1 cellular context compared by ENCODE assay signal in the genomic region with DNA sequence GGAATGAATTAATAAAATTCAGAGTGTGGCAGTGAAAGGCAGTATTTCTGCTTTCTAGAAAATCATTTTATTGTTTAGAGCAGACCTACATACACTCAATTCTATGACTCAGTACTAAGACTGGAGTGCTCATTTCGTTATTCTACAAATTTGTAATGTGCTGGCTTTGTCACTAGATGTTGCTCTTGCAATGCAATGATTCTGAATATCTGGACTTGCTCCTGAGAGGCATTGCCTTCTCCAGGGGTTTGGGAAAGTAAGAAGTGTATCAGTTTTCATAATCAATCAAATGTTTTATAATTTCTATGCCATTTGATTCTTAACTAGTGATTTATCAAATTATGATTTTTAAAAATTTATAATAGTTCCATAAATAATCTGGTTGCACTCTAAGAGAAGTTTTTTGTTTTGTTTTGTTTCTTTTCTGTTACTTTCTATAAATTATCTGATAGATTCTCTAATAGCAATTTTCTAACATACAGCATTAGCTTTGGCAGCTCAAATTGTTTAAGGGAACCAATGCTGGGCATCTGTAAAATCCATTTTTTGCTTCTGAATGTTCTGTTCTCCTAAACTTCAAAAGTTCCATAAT.
TF ChIP-seq lines count a peak whose summit lies in the region.

No MANE protein-coding gene starts in this region.

TF ChIP-seq in GM23338, 12 proteins besides CTCF, POLR2A, EP300 and RAD21 (continued from another document):
- TF ChIP-seq, protein P1, sequence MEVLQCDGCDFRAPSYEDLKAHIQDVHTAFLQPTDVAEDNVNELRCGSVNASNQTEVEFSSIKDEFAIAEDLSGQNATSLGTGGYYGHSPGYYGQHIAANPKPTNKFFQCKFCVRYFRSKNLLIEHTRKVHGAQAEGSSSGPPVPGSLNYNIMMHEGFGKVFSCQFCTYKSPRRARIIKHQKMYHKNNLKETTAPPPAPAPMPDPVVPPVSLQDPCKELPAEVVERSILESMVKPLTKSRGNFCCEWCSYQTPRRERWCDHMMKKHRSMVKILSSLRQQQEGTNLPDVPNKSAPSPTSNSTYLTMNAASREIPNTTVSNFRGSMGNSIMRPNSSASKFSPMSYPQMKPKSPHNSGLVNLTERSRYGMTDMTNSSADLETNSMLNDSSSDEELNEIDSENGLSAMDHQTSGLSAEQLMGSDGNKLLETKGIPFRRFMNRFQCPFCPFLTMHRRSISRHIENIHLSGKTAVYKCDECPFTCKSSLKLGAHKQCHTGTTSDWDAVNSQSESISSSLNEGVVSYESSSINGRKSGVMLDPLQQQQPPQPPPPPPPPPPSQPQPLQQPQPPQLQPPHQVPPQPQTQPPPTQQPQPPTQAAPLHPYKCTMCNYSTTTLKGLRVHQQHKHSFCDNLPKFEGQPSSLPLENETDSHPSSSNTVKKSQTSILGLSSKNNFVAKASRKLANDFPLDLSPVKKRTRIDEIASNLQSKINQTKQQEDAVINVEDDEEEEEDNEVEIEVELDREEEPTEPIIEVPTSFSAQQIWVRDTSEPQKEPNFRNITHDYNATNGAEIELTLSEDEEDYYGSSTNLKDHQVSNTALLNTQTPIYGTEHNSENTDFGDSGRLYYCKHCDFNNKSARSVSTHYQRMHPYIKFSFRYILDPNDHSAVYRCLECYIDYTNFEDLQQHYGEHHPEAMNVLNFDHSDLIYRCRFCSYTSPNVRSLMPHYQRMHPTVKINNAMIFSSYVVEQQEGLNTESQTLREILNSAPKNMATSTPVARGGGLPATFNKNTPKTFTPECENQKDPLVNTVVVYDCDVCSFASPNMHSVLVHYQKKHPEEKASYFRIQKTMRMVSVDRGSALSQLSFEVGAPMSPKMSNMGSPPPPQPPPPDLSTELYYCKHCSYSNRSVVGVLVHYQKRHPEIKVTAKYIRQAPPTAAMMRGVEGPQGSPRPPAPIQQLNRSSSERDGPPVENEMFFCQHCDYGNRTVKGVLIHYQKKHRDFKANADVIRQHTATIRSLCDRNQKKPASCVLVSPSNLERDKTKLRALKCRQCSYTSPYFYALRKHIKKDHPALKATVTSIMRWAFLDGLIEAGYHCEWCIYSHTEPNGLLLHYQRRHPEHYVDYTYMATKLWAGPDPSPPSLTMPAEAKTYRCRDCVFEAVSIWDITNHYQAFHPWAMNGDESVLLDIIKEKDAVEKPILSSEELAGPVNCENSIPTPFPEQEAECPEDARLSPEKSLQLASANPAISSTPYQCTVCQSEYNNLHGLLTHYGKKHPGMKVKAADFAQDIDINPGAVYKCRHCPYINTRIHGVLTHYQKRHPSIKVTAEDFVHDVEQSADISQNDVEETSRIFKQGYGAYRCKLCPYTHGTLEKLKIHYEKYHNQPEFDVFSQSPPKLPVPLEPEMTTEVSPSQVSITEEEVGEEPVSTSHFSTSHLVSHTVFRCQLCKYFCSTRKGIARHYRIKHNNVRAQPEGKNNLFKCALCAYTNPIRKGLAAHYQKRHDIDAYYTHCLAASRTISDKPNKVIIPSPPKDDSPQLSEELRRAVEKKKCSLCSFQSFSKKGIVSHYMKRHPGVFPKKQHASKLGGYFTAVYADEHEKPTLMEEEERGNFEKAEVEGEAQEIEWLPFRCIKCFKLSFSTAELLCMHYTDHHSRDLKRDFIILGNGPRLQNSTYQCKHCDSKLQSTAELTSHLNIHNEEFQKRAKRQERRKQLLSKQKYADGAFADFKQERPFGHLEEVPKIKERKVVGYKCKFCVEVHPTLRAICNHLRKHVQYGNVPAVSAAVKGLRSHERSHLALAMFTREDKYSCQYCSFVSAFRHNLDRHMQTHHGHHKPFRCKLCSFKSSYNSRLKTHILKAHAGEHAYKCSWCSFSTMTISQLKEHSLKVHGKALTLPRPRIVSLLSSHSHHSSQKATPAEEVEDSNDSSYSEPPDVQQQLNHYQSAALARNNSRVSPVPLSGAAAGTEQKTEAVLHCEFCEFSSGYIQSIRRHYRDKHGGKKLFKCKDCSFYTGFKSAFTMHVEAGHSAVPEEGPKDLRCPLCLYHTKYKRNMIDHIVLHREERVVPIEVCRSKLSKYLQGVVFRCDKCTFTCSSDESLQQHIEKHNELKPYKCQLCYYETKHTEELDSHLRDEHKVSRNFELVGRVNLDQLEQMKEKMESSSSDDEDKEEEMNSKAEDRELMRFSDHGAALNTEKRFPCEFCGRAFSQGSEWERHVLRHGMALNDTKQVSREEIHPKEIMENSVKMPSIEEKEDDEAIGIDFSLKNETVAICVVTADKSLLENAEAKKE (CRISPR knock-in tag; IDR thresholded peaks at IDR 0.05), result no peak
- TF ChIP-seq EZH2phosphoT487 (IDR thresholded peaks at IDR 0.05; ENCODE audit: unreplicated experiment) (no peak), EZH2 (IDR thresholded peaks at IDR 0.05; ENCODE audit: low read depth, unreplicated experiment) (no peak), ZNF331 (CRISPR knock-in tag; IDR thresholded peaks at IDR 0.05; ENCODE audit: low read depth) (no peak), JUNB (IDR thresholded peaks at IDR 0.05; ENCODE audit: unreplicated experiment) (no peak), NANOG (IDR thresholded peaks at IDR 0.05; ENCODE audit: borderline replicate concordance) (no peak)
- TF ChIP-seq, protein P2, sequence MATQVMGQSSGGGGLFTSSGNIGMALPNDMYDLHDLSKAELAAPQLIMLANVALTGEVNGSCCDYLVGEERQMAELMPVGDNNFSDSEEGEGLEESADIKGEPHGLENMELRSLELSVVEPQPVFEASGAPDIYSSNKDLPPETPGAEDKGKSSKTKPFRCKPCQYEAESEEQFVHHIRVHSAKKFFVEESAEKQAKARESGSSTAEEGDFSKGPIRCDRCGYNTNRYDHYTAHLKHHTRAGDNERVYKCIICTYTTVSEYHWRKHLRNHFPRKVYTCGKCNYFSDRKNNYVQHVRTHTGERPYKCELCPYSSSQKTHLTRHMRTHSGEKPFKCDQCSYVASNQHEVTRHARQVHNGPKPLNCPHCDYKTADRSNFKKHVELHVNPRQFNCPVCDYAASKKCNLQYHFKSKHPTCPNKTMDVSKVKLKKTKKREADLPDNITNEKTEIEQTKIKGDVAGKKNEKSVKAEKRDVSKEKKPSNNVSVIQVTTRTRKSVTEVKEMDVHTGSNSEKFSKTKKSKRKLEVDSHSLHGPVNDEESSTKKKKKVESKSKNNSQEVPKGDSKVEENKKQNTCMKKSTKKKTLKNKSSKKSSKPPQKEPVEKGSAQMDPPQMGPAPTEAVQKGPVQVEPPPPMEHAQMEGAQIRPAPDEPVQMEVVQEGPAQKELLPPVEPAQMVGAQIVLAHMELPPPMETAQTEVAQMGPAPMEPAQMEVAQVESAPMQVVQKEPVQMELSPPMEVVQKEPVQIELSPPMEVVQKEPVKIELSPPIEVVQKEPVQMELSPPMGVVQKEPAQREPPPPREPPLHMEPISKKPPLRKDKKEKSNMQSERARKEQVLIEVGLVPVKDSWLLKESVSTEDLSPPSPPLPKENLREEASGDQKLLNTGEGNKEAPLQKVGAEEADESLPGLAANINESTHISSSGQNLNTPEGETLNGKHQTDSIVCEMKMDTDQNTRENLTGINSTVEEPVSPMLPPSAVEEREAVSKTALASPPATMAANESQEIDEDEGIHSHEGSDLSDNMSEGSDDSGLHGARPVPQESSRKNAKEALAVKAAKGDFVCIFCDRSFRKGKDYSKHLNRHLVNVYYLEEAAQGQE (IDR thresholded peaks at IDR 0.05; ENCODE audit: unreplicated experiment), result no peak
- TF ChIP-seq, protein P3, sequence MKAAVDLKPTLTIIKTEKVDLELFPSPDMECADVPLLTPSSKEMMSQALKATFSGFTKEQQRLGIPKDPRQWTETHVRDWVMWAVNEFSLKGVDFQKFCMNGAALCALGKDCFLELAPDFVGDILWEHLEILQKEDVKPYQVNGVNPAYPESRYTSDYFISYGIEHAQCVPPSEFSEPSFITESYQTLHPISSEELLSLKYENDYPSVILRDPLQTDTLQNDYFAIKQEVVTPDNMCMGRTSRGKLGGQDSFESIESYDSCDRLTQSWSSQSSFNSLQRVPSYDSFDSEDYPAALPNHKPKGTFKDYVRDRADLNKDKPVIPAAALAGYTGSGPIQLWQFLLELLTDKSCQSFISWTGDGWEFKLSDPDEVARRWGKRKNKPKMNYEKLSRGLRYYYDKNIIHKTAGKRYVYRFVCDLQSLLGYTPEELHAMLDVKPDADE (IDR thresholded peaks at IDR 0.05), result no peak
TF ChIP-seq in GM23338: peak in this region for 0.
